ENCODE assay signal across 2 cellular contexts in genomic region chr4:183798921-183799307, GRCh38.
TF ChIP-seq lines count a peak whose summit lies in the region.

No MANE protein-coding gene starts in this region.

TF ChIP-seq in A549, 52 proteins besides CTCF, POLR2A, EP300 and RAD21 (continued from another document):
- TF ChIP-seq USF2 (IDR thresholded peaks at IDR 0.05), result no peak
TF ChIP-seq in A549: peak in this region for 0.

TF ChIP-seq in HCT116, 20 proteins besides CTCF, POLR2A, EP300 and RAD21 (continued from another document):
- no peak for TF ChIP-seq MAX (IDR thresholded peaks at IDR 0.05)
- no peak for TF ChIP-seq SP1 (IDR thresholded peaks at IDR 0.05; ENCODE audit: low read depth)
- no peak for TF ChIP-seq REST (IDR thresholded peaks at IDR 0.05; ENCODE audit: low read depth)
